In genomic region chr7:5514440-5515035, GRCh38 we compare ENCODE assay signal across 9 cellular contexts. TPM values are rescaled to one million over a fixed set of nuclear protein-coding genes. Genes with fewer than 3 reads are reported as not detected.
DNase-seq lines count a peak whose midpoint lies in the region; ATAC-seq and TF ChIP-seq lines count a peak whose summit lies in the region.
"Had no signal": no experiment of that assay in that cellular context is flagged by ENCODE, and none has a peak within 500 bp of the region (broad histone marks: within the 10 kb centered on the region; RNA-seq: fewer than 3 reads in every experiment).

No MANE protein-coding gene starts in this region.

- 77 to 83% methylated on average over 15 of the region's 15 CpGs for WGBS in heart right ventricle, 2 donors

- BruUV-seq in MCF 10A (replicated peaks; lab: Mats Ljungman, UMichigan): no TSS peak

- H3K4me1 Mint-ChIP-seq in MCF 10A (ENCODE audit: insufficient read depth, unreplicated experiment) (peaks cover 6% of the 10 kb centered on the region), memory B cell (peaks cover 15% of the 10 kb centered on the region)

- in situ Hi-C loops in GM13976 (cut with MboI; ENCODE audit: low sequenced_read_pairs, unreplicated experiment): no loop called here

- peak overlapping the region in 9 of 10 donors; percentile 57 to 96 (median 86) for H3K4me3 ChIP-seq in heart right ventricle
- H3K4me3 ChIP-seq in vagina: peak overlapping the region; percentile 73 to 75

- intact Hi-C loops in heart right ventricle (cut with DNase I) (no loop called here), left ventricle myocardium superior (cut with micrococcal nuclease) (no loop called here), MCF 10A (cut with micrococcal nuclease) (no loop called here), vagina (cut with DNase I) (no loop called here)

- H3K36me3 Mint-ChIP-seq in MCF 10A (ENCODE audit: insufficient read depth, unreplicated experiment) (peaks cover 6% of the 10 kb centered on the region), memory B cell (no peaks in the 10 kb centered on the region)

- DNase-seq in heart right ventricle (no peak), left ventricle myocardium superior (no peak), MCF 10A (ENCODE audit: unreplicated experiment) (peak; percentile 53), memory B cell (ENCODE audit: low spot score in 2 of 2) (no peak), vagina (ENCODE audit: extremely low spot score in 2 of 2) (no peak), SKM-1 treated with dmso at 0.1 percent for 144 hours (lab: John Stamatoyannopoulos, UW; ENCODE audit: unreplicated experiment) (no peak), GM13976 (ENCODE audit: low spot score) (no peak)
- DNase-seq: RPMI8226 had no signal

- H3K4me3 Mint-ChIP-seq in MCF 10A (ENCODE audit: unreplicated experiment): peak overlapping the region; percentile 100
- peak overlapping the region; percentile 97 for H3K4me3 Mint-ChIP-seq in memory B cell

- POLR2A ChIA-PET in MCF 10A (lab: Yijun Ruan, JAX): interaction anchor here (1.1 kb wide), 1 partner anchor 35 kb away, joined by 5 read pairs; no protein-coding TSS in a partner anchor

- no peak for TF ChIP-seq POLR2A in vagina (IDR thresholded peaks at IDR 0.05)

- H3K27ac ChIP-seq in heart right ventricle (peak overlapping the region in 9 of 10 donors; percentile 88 to 99 (median 95)), vagina (peak overlapping the region; percentile 93)

- H3K36me3 ChIP-seq in heart right ventricle: no peaks in the 10 kb centered on the region
- H3K36me3 ChIP-seq in vagina: no peaks in the 10 kb centered on the region

- H3K9me3 ChIP-seq in heart right ventricle: no peaks in the 10 kb centered on the region
- H3K9me3 ChIP-seq in vagina: no peaks in the 10 kb centered on the region

- H3K27ac Mint-ChIP-seq in MCF 10A (ENCODE audit: low read depth, unreplicated experiment) (peak overlapping the region; percentile 98), memory B cell (peak overlapping the region; percentile 97)

- H3K27me3 ChIP-seq in heart right ventricle (no peaks in the 10 kb centered on the region), vagina (no peaks in the 10 kb centered on the region)

- H3K27me3 Mint-ChIP-seq in MCF 10A (ENCODE audit: insufficient read depth, unreplicated experiment) (no peaks in the 10 kb centered on the region), memory B cell (no peaks in the 10 kb centered on the region)

- CTCF ChIA-PET in MCF 10A (lab: Yijun Ruan, JAX): interaction anchor here (0.9 kb wide), 1 partner anchor 128 kb away, joined by 3 read pairs; no protein-coding TSS in a partner anchor

- H3K9me3 Mint-ChIP-seq in MCF 10A (ENCODE audit: unreplicated experiment) (no peaks in the 10 kb centered on the region), memory B cell (no peaks in the 10 kb centered on the region)

- ATAC-seq in heart right ventricle: no peak
- no peak for ATAC-seq in left ventricle myocardium superior
- no peak for ATAC-seq in memory B cell (ENCODE audit: low read depth)
- ATAC-seq in GM18519 (IDR thresholded peaks at IDR 0.05; ENCODE audit: low FRiP score, unreplicated experiment): no peak

- H3K4me1 ChIP-seq in heart right ventricle (peaks cover 7 to 23% (median 19%) of the 10 kb centered on the region in 9 donors), vagina (peaks cover 21% of the 10 kb centered on the region)

- TF ChIP-seq CTCF in heart right ventricle (IDR thresholded peaks at IDR 0.05) (no peak), MCF 10A (IDR thresholded peaks at IDR 0.05; ENCODE audit: unreplicated experiment) (no peak), vagina (IDR thresholded peaks at IDR 0.05) (no peak), GM13976 (IDR thresholded peaks at IDR 0.05; ENCODE audit: borderline replicate concordance, control extremely low read depth, extremely low read depth, insufficient read depth, missing control alignments) (no peak)

RNA-seq across cellular contexts. Expression of gene FBXL18, which starts 0.9 kb away (rescaled TPM):
- 1 to 10 TPM; 5.2 to 7.9 (median 6.8) TPM for total RNA-seq in heart right ventricle
- 1 to 10 TPM; 1.5 to 2.0 TPM for polyA plus RNA-seq in heart right ventricle
- 6.7 TPM for total RNA-seq in left ventricle myocardium superior
- total RNA-seq in MCF 10A (2022): 15.7 and 19.5 TPM in 2 replicates
- total RNA-seq in vagina: 7.9 TPM

RNA-seq across cellular contexts. Expression of gene ACTB, which starts 15.9 kb away (rescaled TPM):
- 1,000 to 10,000 TPM in 2 of 10 donors, 100 to 1,000 TPM in 8; 477 to 1,905 (median 620) TPM for total RNA-seq in heart right ventricle
- 1,000 to 10,000 TPM; 1,890 to 3,093 TPM for polyA plus RNA-seq in heart right ventricle
- 724 TPM for total RNA-seq in left ventricle myocardium superior
- 1,855 and 2,659 TPM in 2 replicates for total RNA-seq in MCF 10A (2022)
- total RNA-seq in vagina: 4,121 TPM
